In genomic region chr1:23567996-23568607, GRCh38 we compare ENCODE assay signal across 1 cellular context.
TF ChIP-seq lines count a peak whose summit lies in the region.

No MANE protein-coding gene starts in this region.

TF ChIP-seq in GM23338, 12 proteins besides CTCF, POLR2A, EP300 and RAD21 (continued from another document):
- no peak for TF ChIP-seq ETS1 (IDR thresholded peaks at IDR 0.05)
